Comparison of ENCODE assay signal across 8 cellular contexts in the genomic region with DNA sequence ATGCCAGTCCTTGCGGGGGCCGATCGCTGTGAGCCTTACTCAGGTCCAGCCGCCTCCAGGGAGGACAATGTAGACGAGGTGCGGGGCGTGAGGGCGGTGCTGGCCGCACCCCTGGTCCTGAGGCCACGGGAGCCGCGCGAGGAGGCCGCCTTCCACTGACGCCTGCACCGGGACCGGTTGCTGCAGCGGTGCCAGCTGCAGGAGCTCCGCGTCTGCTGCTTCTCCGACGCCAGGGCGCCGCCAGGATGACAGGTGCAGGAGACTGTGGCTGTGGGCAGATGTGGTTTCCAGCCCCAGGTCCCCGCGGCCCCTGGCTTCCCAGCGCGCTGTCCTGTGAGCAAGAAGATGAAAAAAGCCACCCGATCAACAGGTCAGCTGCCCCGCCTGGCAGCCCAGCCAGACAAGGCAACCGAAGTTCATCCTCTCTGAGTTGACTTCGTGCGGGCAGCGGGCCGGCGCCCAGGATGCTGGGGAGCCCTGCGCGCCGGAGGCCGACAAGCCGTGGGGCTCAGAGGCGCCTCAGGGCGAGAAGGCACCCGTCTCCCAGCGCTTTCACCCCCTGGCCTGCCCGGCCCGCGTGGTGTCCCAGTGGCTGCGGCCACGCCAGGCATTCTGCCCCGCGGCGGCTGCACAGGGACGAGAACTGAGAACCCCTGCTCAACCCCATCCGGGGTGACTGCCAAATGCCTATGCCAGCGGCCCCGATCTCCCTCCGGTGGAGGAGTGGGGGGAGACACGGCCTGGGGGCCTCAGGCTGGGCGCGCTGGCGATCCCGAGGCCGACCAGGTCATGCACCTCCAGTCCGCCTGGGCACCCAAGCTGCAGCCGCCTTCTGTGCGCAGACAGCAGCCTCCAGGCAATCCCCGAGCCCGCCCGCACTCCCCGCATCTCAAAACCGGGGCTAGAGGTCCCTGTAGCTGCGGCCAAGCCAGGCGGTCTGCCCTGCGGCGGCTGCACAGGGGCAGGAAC. TPM values are rescaled to one million over a fixed set of nuclear protein-coding genes. Genes with fewer than 3 reads are reported as not detected.
DNase-seq lines count a peak whose midpoint lies in the region; ATAC-seq, FAIRE-seq and TF ChIP-seq lines count a peak whose summit lies in the region.

No MANE protein-coding gene starts in this region.

- H3K4me3 Mint-ChIP-seq in natural killer cell treated with Interleukin-12 subunit alpha and Interleukin-12 subunit beta and Interleukin-15 and Interleukin-18, amount 100 ng/mL, for 72 hours = no peak overlapping the region

- H3K27ac Mint-ChIP-seq in activated naive CD4-positive, alpha-beta T cell treated with anti-CD3 and anti-CD28 coated beads, Interleukin-2, amount 50 U/mL, for 72 hours = no peak overlapping the region
- no peak overlapping the region for H3K27ac Mint-ChIP-seq in natural killer cell treated with Interleukin-12 subunit alpha and Interleukin-12 subunit beta and Interleukin-15 and Interleukin-18, amount 100 ng/mL, for 72 hours

- no peaks in the 10 kb centered on the region for H3K9me3 Mint-ChIP-seq in activated naive CD4-positive, alpha-beta T cell treated with anti-CD3 and anti-CD28 coated beads, Interleukin-2, amount 50 U/mL, for 72 hours
- H3K9me3 Mint-ChIP-seq in natural killer cell treated with Interleukin-12 subunit alpha and Interleukin-12 subunit beta and Interleukin-15 and Interleukin-18, amount 100 ng/mL, for 72 hours = no peaks in the 10 kb centered on the region

- DNase-seq in ELR (ENCODE audit: low read depth) (peak; percentile 5), NCI-H2171 treated with DMSO at 0.1 percent for 48 hours (lab: John Stamatoyannopoulos, UW) (peak; percentile 46), H54 (ENCODE audit: insufficient read length, low spot score) (no peak), mesenteric fat pad (ENCODE audit: low spot score) (no peak)
- DNase-seq in activated naive CD4-positive, alpha-beta T cell treated with anti-CD3 and anti-CD28 coated beads, Interleukin-2, amount 50 U/mL, for 72 hours (ENCODE audit: low spot score in 2 of 2) = peak in 1 of 2 donors; percentile 23
- no peak for DNase-seq in natural killer cell treated with Interleukin-12 subunit alpha and Interleukin-12 subunit beta and Interleukin-15 and Interleukin-18, amount 100 ng/mL, for 72 hours (ENCODE audit: low spot score)

- H3K4me1 Mint-ChIP-seq in natural killer cell treated with Interleukin-12 subunit alpha and Interleukin-12 subunit beta and Interleukin-15 and Interleukin-18, amount 100 ng/mL, for 72 hours (ENCODE audit: low read depth in 2 of 2) = peaks cover 6% of the 10 kb centered on the region in 2 donors

- peak; percentile 12 to 42 for ATAC-seq in activated naive CD4-positive, alpha-beta T cell treated with anti-CD3 and anti-CD28 coated beads, Interleukin-2, amount 50 U/mL, for 72 hours
- ATAC-seq in natural killer cell treated with Interleukin-12 subunit alpha and Interleukin-12 subunit beta and Interleukin-15 and Interleukin-18, amount 100 ng/mL, for 72 hours = peak; percentile 24
- ATAC-seq in HG02798 (IDR thresholded peaks at IDR 0.05; ENCODE audit: poor library complexity, unreplicated experiment) = no peak
- no peak for ATAC-seq in HG03460 (IDR thresholded peaks at IDR 0.05; ENCODE audit: unreplicated experiment)

- H3K27me3 Mint-ChIP-seq in natural killer cell treated with Interleukin-12 subunit alpha and Interleukin-12 subunit beta and Interleukin-15 and Interleukin-18, amount 100 ng/mL, for 72 hours = peaks cover 11 to 50% of the 10 kb centered on the region in 2 donors

- FAIRE-seq in H54 (lab: Jason Lieb, UNC) = no peak

- peaks cover 6% of the 10 kb centered on the region in 2 donors for H3K36me3 Mint-ChIP-seq in activated naive CD4-positive, alpha-beta T cell treated with anti-CD3 and anti-CD28 coated beads, Interleukin-2, amount 50 U/mL, for 72 hours
- no peaks in the 10 kb centered on the region for H3K36me3 Mint-ChIP-seq in natural killer cell treated with Interleukin-12 subunit alpha and Interleukin-12 subunit beta and Interleukin-15 and Interleukin-18, amount 100 ng/mL, for 72 hours

- TF ChIP-seq POLR2A in H54 (IDR thresholded peaks at IDR 0.05; ENCODE audit: low read depth, low read length) = no peak

RNA-seq across cellular contexts. Expression of a gene that starts 43.4 kb away (rescaled TPM):
- 10 to 100 TPM; 15.0 to 15.3 TPM for total RNA-seq in activated naive CD4-positive, alpha-beta T cell treated with anti-CD3 and anti-CD28 coated beads, Interleukin-2, amount 50 U/mL, for 72 hours
- 10 to 100 TPM; 31.8 to 37.9 TPM for total RNA-seq in natural killer cell treated with Interleukin-12 subunit alpha and Interleukin-12 subunit beta and Interleukin-15 and Interleukin-18, amount 100 ng/mL, for 72 hours
- 34.8 TPM for total RNA-seq in mesenteric fat pad

Comparison
In these comparisons a context has a peak if more than half of its experiments do, and no peak if none do; other contexts are left out.
1. DNase-seq: peak in ELR (single experiment) and NCI-H2171 treated with DMSO at 0.1 percent for 48 hours (single experiment); none in natural killer cell treated with Interleukin-12 subunit alpha and Interleukin-12 subunit beta and Interleukin-15 and Interleukin-18, amount 100 ng/mL, for 72 hours (single experiment), H54 (single experiment) and mesenteric fat pad (single experiment).
2. ATAC-seq: peak in activated naive CD4-positive, alpha-beta T cell treated with anti-CD3 and anti-CD28 coated beads, Interleukin-2, amount 50 U/mL, for 72 hours (2 of 2) and natural killer cell treated with Interleukin-12 subunit alpha and Interleukin-12 subunit beta and Interleukin-15 and Interleukin-18, amount 100 ng/mL, for 72 hours (2 of 2); none in HG02798 (single experiment) and HG03460 (single experiment).